In the genomic region with DNA sequence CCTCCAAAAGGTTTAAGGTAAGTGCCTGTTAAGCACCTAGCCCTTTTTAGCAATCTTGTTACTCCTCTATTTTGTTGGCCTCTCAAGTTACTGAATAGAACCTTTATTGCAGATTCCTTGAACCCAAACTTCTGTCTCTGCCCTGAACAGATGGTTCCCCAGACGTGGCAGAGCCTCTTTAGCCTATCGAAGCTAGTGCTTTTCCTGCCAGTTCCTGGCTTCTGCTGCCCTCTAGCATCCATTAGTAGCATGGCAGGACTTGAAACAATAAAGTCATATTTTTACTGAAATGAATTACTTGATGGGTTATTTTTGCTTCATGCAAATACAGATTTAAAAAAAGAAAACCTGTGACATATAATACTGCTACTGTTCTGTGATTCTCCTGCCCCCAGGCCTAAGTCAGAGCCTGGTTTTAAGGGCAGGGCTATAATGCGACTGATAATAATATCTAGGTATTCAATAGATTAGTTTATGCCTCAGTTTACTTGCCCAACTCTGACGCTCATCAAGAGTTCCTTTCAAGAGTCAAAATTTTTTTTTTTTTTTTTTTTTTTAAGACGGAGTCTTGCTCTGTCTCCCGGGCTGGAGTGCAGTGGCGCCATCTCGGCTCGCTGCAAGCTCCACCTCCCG, we compare ENCODE assay signal across 8 cellular contexts.
A peak's percentile ranks its signal among the peaks of the same experiment; 100 is the strongest.
DNase-seq lines count a peak whose midpoint lies in the region; ATAC-seq, FAIRE-seq and TF ChIP-seq lines count a peak whose summit lies in the region.

No MANE protein-coding gene starts in this region.

- H3K4me3 Mint-ChIP-seq in Calu3 (ENCODE audit: low read depth, unreplicated experiment): no peak overlapping the region
- peak overlapping the region; percentile 54 for H3K4me3 Mint-ChIP-seq in activated B cell treated with CpG ODN at 0.5 μM for 24 hours

- no peaks in the 10 kb centered on the region for H3K27me3 ChIP-seq in H1 (replicated peaks in 1 of 4; ENCODE audit: control insufficient read depth in 3 of 4, extremely low read depth in 1 of 4, insufficient read depth in 3 of 4, low read length in 3 of 4)
- no peaks in the 10 kb centered on the region for H3K27me3 ChIP-seq in suprapubic skin

- TF ChIP-seq EP300 in H1 (IDR thresholded peaks at IDR 0.05; ENCODE audit: borderline replicate concordance in 1 of 2, low read depth in 2 of 2, low read length in 2 of 2): no peak
- TF ChIP-seq EP300 in suprapubic skin (IDR thresholded peaks at IDR 0.05): no peak

- POLR2A ChIA-PET in activated B cell treated with CpG ODN at 0.5 μM for 24 hours (lab: Charles Lee): no interaction called here
- POLR2A ChIA-PET in H1 (lab: Charles Lee; ENCODE audit: partially characterized antibody): no interaction called here

- H3K4ac ChIP-seq in H1 (replicated peaks; ENCODE audit: insufficient read length, low read depth, low read length): no peak overlapping the region

- intact Hi-C loops in Calu3 (cut with micrococcal nuclease; ENCODE audit: unreplicated experiment) (loop anchor here (5.0 to 10.0 kb wide), 3 partner anchors 172 to 475 kb away; no protein-coding TSS in a partner anchor), activated B cell treated with CpG ODN at 0.5 μM for 24 hours (cut with micrococcal nuclease) (loop anchor here (1.0 to 2.0 kb wide), 2 partner anchors 323 to 477 kb away; no protein-coding TSS in a partner anchor)

- CTCF ChIA-PET in Calu3 (lab: Charles Lee): interaction anchor here (0.7 to 1.1 kb wide), 4 partner anchors 12 to 1591 kb away, joined by 3 to 7 read pairs (median 4); no protein-coding TSS in a partner anchor
- CTCF ChIA-PET in activated B cell treated with CpG ODN at 0.5 μM for 24 hours (lab: Charles Lee): interaction anchor here (0.9 to 1.6 kb wide), 5 partner anchors 14 to 477 kb away, joined by 3 to 10 read pairs (median 3); no protein-coding TSS in a partner anchor
- CTCF ChIA-PET in H1 (lab: Charles Lee; ENCODE audit: partially characterized antibody): interaction anchor here (0.6 to 1.9 kb wide), 22 partner anchors 9 to 1005 kb away, joined by 3 to 9 read pairs (median 3); no protein-coding TSS in a partner anchor

- FAIRE-seq in H1 (lab: Jason Lieb, UNC): peak; percentile 80

- no peak overlapping the region for H4K91ac ChIP-seq in H1 (replicated peaks; ENCODE audit: insufficient read length, low read length)

- no peak overlapping the region for H2AK5ac ChIP-seq in H1 (ENCODE audit: low read depth, low read length)

- H3K4me1 ChIP-seq in H1 (replicated peaks in 1 of 4; ENCODE audit: control insufficient read depth in 3 of 4, insufficient read depth in 4 of 4, low read length in 3 of 4) (no peaks in the 10 kb centered on the region), suprapubic skin (no peaks in the 10 kb centered on the region)

- 77% methylated on average over 8 of the region's 10 CpGs; no CpG with 5 or more reads in 1 of the 2 experiments for WGBS in H1 (ENCODE audit: extremely low coverage in 1 of 2, insufficient coverage in 1 of 2, insufficient read length in 1 of 2, insufficient replicate concordance in 2 of 2, low coverage in 1 of 2, low lambda C conversion rate in 2 of 2, missing lambda C conversion rate in 1 of 2), 2 experiments
- WGBS in suprapubic skin: 64% methylated on average over 10 of the region's 10 CpGs

- no peak overlapping the region for H2BK5ac ChIP-seq in H1 (ENCODE audit: low read depth, low read length)

- no peaks in the 10 kb centered on the region for H3K79me1 ChIP-seq in H1 (ENCODE audit: low read depth, low read length)

- H3K9ac ChIP-seq in H1 (replicated peaks in 1 of 4; ENCODE audit: extremely low read depth in 1 of 4, low read depth in 3 of 4, low read length in 3 of 4): no peak overlapping the region

- no peak overlapping the region for H3K4me2 ChIP-seq in H1 (ENCODE audit: insufficient read depth in 1 of 2, low read depth in 2 of 2, low read length in 2 of 2)

- H3K36me3 Mint-ChIP-seq in Calu3 (ENCODE audit: insufficient read depth, unreplicated experiment): no peaks in the 10 kb centered on the region
- no peaks in the 10 kb centered on the region for H3K36me3 Mint-ChIP-seq in activated B cell treated with CpG ODN at 0.5 μM for 24 hours (ENCODE audit: low read depth)

- H3K4me3 ChIP-seq in H1 (ENCODE audit: extremely low read depth in 1 of 4, insufficient read depth in 2 of 4, low read depth in 3 of 4, low read length in 4 of 4): no peak overlapping the region
- H3K4me3 ChIP-seq in suprapubic skin: no peak overlapping the region

- no peak overlapping the region for H4K5ac ChIP-seq in H1 (ENCODE audit: insufficient read length, low read depth, low read length)

- no peak overlapping the region for H3K23ac ChIP-seq in H1 (ENCODE audit: insufficient read length)

- no peak overlapping the region for H3K27ac ChIP-seq in H1 (ENCODE audit: low read depth, low read length)
- no peak overlapping the region for H3K27ac ChIP-seq in suprapubic skin

- no peak overlapping the region for H2BK12ac ChIP-seq in H1 (ENCODE audit: low read depth, low read length)

- H3K36me3 ChIP-seq in H1 (ENCODE audit: control insufficient read depth in 2 of 4, insufficient read depth in 4 of 4, low read length in 3 of 4) (no peaks in the 10 kb centered on the region), suprapubic skin (no peaks in the 10 kb centered on the region)

- no peaks in the 10 kb centered on the region for H3K4me1 Mint-ChIP-seq in Calu3 (ENCODE audit: low read depth, unreplicated experiment)
- H3K4me1 Mint-ChIP-seq in activated B cell treated with CpG ODN at 0.5 μM for 24 hours: peaks cover 9% of the 10 kb centered on the region

- H2BK120ac ChIP-seq in H1 (replicated peaks; ENCODE audit: low read depth, low read length): no peak overlapping the region

- no peak overlapping the region for H3K56ac ChIP-seq in H1 (replicated peaks; ENCODE audit: insufficient read length, low read depth, low read length)

- H3K9me3 ChIP-seq in H1 (ENCODE audit: insufficient read depth in 2 of 2, low read depth in 1 of 2, low read length in 1 of 2) (no peaks in the 10 kb centered on the region), suprapubic skin (no peaks in the 10 kb centered on the region)

- ATAC-seq in GM19351 (IDR thresholded peaks at IDR 0.05; ENCODE audit: unreplicated experiment) (peak; percentile 97), HG03280 (IDR thresholded peaks at IDR 0.05; ENCODE audit: unreplicated experiment) (peak; percentile 93), activated B cell treated with CpG ODN at 0.5 μM for 24 hours (ENCODE audit: low read depth) (peak; percentile 66)

- H2BK20ac ChIP-seq in H1 (ENCODE audit: low read length): no peak overlapping the region

- no peak overlapping the region for H3K14ac ChIP-seq in H1 (ENCODE audit: insufficient read length)

- DNase-seq in Calu3 (peak; percentile 39), NCI-H2196 treated with DMSO at 0.1 percent for 48 hours (lab: John Stamatoyannopoulos, UW; ENCODE audit: unreplicated experiment) (peak; percentile 21), activated B cell treated with CpG ODN at 0.5 μM for 24 hours (no peak), H1 (ENCODE audit: low read depth in 1 of 2, low spot score in 2 of 2) (peak in 1 of 2 experiments; percentile 41), middle frontal gyrus (ENCODE audit: extremely low spot score, low spot score) (peak; percentile 17), suprapubic skin (ENCODE audit: low spot score in 2 of 2) (no peak)

- no peaks in the 10 kb centered on the region for H4K20me1 ChIP-seq in H1 (replicated peaks in 1 of 2; ENCODE audit: control insufficient read depth in 1 of 2, insufficient read depth in 2 of 2, low read length in 2 of 2)

- H3K27ac Mint-ChIP-seq in Calu3 (ENCODE audit: unreplicated experiment) (no peak overlapping the region), activated B cell treated with CpG ODN at 0.5 μM for 24 hours (peak overlapping the region; percentile 20)

- peak; percentile 68 for TF ChIP-seq CTCF in Calu3 (IDR thresholded peaks at IDR 0.05; ENCODE audit: unreplicated experiment)
- no peak for TF ChIP-seq CTCF in activated B cell treated with CpG ODN at 0.5 μM for 24 hours (IDR thresholded peaks at IDR 0.05)
- peak; percentile 33 to 83 (median 76) for TF ChIP-seq CTCF in H1 (IDR thresholded peaks at IDR 0.05; ENCODE audit: control extremely low read depth in 1 of 3, insufficient read depth in 1 of 3, low read depth in 1 of 3, low read length in 3 of 3)
- TF ChIP-seq CTCF in suprapubic skin (IDR thresholded peaks at IDR 0.05): peak; percentile 19 to 57

- no peak overlapping the region for H4K8ac ChIP-seq in H1 (ENCODE audit: extremely low read depth, insufficient read depth, low read length)

- no peaks in the 10 kb centered on the region for H3K23me2 ChIP-seq in H1 (ENCODE audit: low read depth, low read length)

- peak overlapping the region; percentile 37 for H2AFZ ChIP-seq in H1 (ENCODE audit: low read length)

- H3K18ac ChIP-seq in H1 (ENCODE audit: extremely low read depth, low read length): no peak overlapping the region

- no TSS peak for BruUV-seq in Calu3 (replicated peaks; lab: Mats Ljungman, UMichigan)

- TF ChIP-seq RAD21 in H1 (IDR thresholded peaks at IDR 0.05 in 1 of 2, conservative IDR thresholded peaks at IDR 0.05 in 1 of 2; ENCODE audit: low read depth in 2 of 2, low read length in 2 of 2): peak; percentile 96 to 97

- no peaks in the 10 kb centered on the region for H3K27me3 Mint-ChIP-seq in Calu3 (ENCODE audit: unreplicated experiment)
- H3K27me3 Mint-ChIP-seq in activated B cell treated with CpG ODN at 0.5 μM for 24 hours: peaks cover 3% of the 10 kb centered on the region

- TF ChIP-seq POLR2A in H1 (IDR thresholded peaks at IDR 0.05; ENCODE audit: control extremely low read depth in 1 of 2, low read depth in 2 of 2, low read length in 2 of 2) (no peak), suprapubic skin (IDR thresholded peaks at IDR 0.05) (no peak)

- H3K9me3 Mint-ChIP-seq in Calu3 (ENCODE audit: low read depth, unreplicated experiment) (no peaks in the 10 kb centered on the region), activated B cell treated with CpG ODN at 0.5 μM for 24 hours (no peaks in the 10 kb centered on the region)

- no peak overlapping the region for H2BK15ac ChIP-seq in H1 (ENCODE audit: low read length)

- no peaks in the 10 kb centered on the region for H3K79me2 ChIP-seq in H1 (ENCODE audit: control insufficient read depth in 1 of 2, insufficient read depth in 2 of 2, low read length in 2 of 2)

TF ChIP-seq in H1, 55 proteins besides CTCF, POLR2A, EP300 and RAD21 (continues in another document):
- TF ChIP-seq KDM1A (IDR thresholded peaks at IDR 0.05; ENCODE audit: borderline replicate concordance, low read length): no peak
- TF ChIP-seq ZNF274 (IDR thresholded peaks at IDR 0.05; ENCODE audit: borderline replicate concordance, extremely low read depth, low read length): no peak

Comparison
In these comparisons a context has a peak if more than half of its experiments do, and no peak if none do; other contexts are left out.
1. DNase-seq: peak in Calu3 (single experiment), NCI-H2196 treated with DMSO at 0.1 percent for 48 hours (single experiment) and middle frontal gyrus (single experiment); none in activated B cell treated with CpG ODN at 0.5 μM for 24 hours (single experiment) and suprapubic skin (0 of 2).
2. Peak in every context shown above with its lines, with median percentiles within 50 percentile points of each other: ATAC-seq.